In the genomic region with DNA sequence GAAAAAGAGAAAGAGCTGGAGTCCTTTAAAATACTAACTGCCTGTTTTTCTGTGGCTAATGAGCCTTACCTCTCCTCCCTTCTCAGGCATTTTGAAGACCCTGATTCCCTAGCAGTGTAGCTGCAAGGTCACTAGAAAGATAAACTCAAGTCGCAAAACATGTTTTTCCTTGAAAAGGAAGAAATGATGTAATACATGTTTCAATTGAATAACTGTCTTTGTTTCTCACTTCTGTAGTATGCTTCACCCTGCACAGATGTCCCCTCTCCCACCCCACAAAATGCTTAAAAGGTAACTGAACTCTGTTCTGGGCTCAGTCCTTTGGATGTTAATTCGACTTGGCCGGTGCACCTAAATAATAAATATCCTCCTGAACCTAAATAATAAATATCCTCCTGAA, we compare ENCODE assay signal across 13 cellular contexts.
A peak's percentile ranks its signal among the peaks of the same experiment; 100 is the strongest.
DNase-seq lines count a peak whose midpoint lies in the region; ATAC-seq and TF ChIP-seq lines count a peak whose summit lies in the region.
"Had no signal": no experiment of that assay in that cellular context is flagged by ENCODE, and none has a peak within 500 bp of the region (broad histone marks: within the 10 kb centered on the region; RNA-seq: fewer than 3 reads in every experiment).

No MANE protein-coding gene starts in this region.

- H3K27ac ChIP-seq in DND-41 (ENCODE audit: low read length) (peak overlapping the region; percentile 82), HL-60 (replicated peaks) (peak overlapping the region; percentile 51), OCI-LY1 (ENCODE audit: low read depth, low read length, poor library complexity, severe bottlenecking) (peak overlapping the region; percentile 89), testis (peak overlapping the region; percentile 17 to 26), left lung (no peak overlapping the region)
- H3K27ac ChIP-seq: GM23248 had no signal

- no peak for TF ChIP-seq POLR2A in testis (IDR thresholded peaks at IDR 0.05)

- intact Hi-C loops in testis (cut with DNase I; ENCODE audit: low total_unique reads) (no loop called here), left lung (cut with DNase I) (no loop called here)

- H3K4me1 ChIP-seq in DND-41 (ENCODE audit: insufficient read depth, low read length) (peaks cover 68% of the 10 kb centered on the region), OCI-LY1 (ENCODE audit: insufficient read depth, low read length, severe bottlenecking) (peaks cover 78% of the 10 kb centered on the region), testis (peaks cover 23% of the 10 kb centered on the region), left lung (peaks cover 0 to 8% of the 10 kb centered on the region in 2 donors)
- H3K4me1 ChIP-seq: HAP-1 had no signal

- H3K9ac ChIP-seq in DND-41 (ENCODE audit: low read depth, low read length) (peak overlapping the region; percentile 37; the same call in 1 of the 2 replicates), OCI-LY1 (ENCODE audit: low read length) (peak overlapping the region; percentile 35)
- H3K9ac ChIP-seq: GM23248 had no signal

- H3F3A ChIP-seq in OCI-LY1 (ENCODE audit: insufficient read depth, low read length) = no peaks in the 10 kb centered on the region

- H3K27me3 ChIP-seq in DND-41 (ENCODE audit: insufficient read depth, low read length, poor library complexity) = no peaks in the 10 kb centered on the region
- no peaks in the 10 kb centered on the region for H3K27me3 ChIP-seq in HL-60 (ENCODE audit: insufficient read depth, poor library complexity, severe bottlenecking)
- no peaks in the 10 kb centered on the region for H3K27me3 ChIP-seq in OCI-LY1 (ENCODE audit: insufficient read depth, low read length)
- no peaks in the 10 kb centered on the region for H3K27me3 ChIP-seq in testis
- H3K27me3 ChIP-seq in left lung = peaks cover 7 to 37% of the 10 kb centered on the region in 2 donors

- no peak for DNase-seq in DND-41
- DNase-seq in HL-60 (ENCODE audit: low read depth in 1 of 2, low spot score in 1 of 2) = no peak
- no peak for DNase-seq in testis
- DNase-seq in C1 segment of cervical spinal cord (lab: John Stamatoyannopoulos, UW) = no peak
- DNase-seq in UCSD-AML1 (lab: John Stamatoyannopoulos, UW; ENCODE audit: unreplicated experiment) = no peak
- DNase-seq in left lung = no peak
- DNase-seq: Caco-2; CD4-positive, CD25-positive, alpha-beta regulatory T cell; GM23248; KBM-7 had no signal

- H3K4me2 ChIP-seq in DND-41 (ENCODE audit: insufficient read depth, low read length) (no peak overlapping the region), OCI-LY1 (ENCODE audit: low read length) (peak overlapping the region; percentile 38)

- H4K20me1 ChIP-seq in DND-41 (ENCODE audit: insufficient read depth, low read length) = no peaks in the 10 kb centered on the region
- no peaks in the 10 kb centered on the region for H4K20me1 ChIP-seq in OCI-LY1 (ENCODE audit: insufficient read depth, low read length)

- H3K79me2 ChIP-seq in DND-41 (ENCODE audit: insufficient read depth, low read length) (no peaks in the 10 kb centered on the region), OCI-LY1 (ENCODE audit: insufficient read depth, low read length) (no peaks in the 10 kb centered on the region)

- H3K4me3 ChIP-seq in DND-41 (ENCODE audit: low read depth in 1 of 2, low read length in 2 of 2) (no peak overlapping the region), HL-60 (replicated peaks; ENCODE audit: insufficient read depth, low read length) (no peak overlapping the region), OCI-LY1 (ENCODE audit: low read depth, low read length, poor library complexity, severe bottlenecking) (no peak overlapping the region), testis (no peak overlapping the region), left lung (no peak overlapping the region)
- H3K4me3 ChIP-seq: GM12878, GM23248, HAP-1 had no signal

- H3K9me3 ChIP-seq in DND-41 (ENCODE audit: insufficient read depth, low read length, severe bottlenecking) (no peaks in the 10 kb centered on the region), OCI-LY1 (ENCODE audit: low read length) (no peaks in the 10 kb centered on the region), testis (no peaks in the 10 kb centered on the region), left lung (no peaks in the 10 kb centered on the region)
- H3K9me3 ChIP-seq: Caco-2, HAP-1 had no signal

- ATAC-seq in DND-41 (ENCODE audit: insufficient read depth, low read depth) = no peak
- no peak for ATAC-seq in left lung
- ATAC-seq: GM12878 had no signal

- TF ChIP-seq CTCF in DND-41 (IDR thresholded peaks at IDR 0.05; ENCODE audit: borderline replicate concordance, extremely low read depth, low read length, poor library complexity, severe bottlenecking) = no peak
- TF ChIP-seq CTCF in HL-60 (IDR thresholded peaks at IDR 0.05; ENCODE audit: insufficient read depth, low read length) = no peak
- no peak for TF ChIP-seq CTCF in OCI-LY1 (IDR thresholded peaks at IDR 0.05; ENCODE audit: low read length)
- TF ChIP-seq CTCF in testis (IDR thresholded peaks at IDR 0.05) = no peak
- no peak for TF ChIP-seq CTCF in left lung (IDR thresholded peaks at IDR 0.05)

- H3K36me3 ChIP-seq in DND-41 (ENCODE audit: insufficient read depth, low read length) (no peaks in the 10 kb centered on the region), OCI-LY1 (ENCODE audit: insufficient read depth, low read length) (no peaks in the 10 kb centered on the region), testis (ENCODE audit: low read depth, missing control alignments) (no peaks in the 10 kb centered on the region), left lung (no peaks in the 10 kb centered on the region)
- H3K36me3 ChIP-seq: HAP-1 had no signal

- 49 to 62% methylated on average over 3 of the region's 3 CpGs for WGBS in testis, 2 donors

- no peaks in the 10 kb centered on the region for H3K9me2 ChIP-seq in OCI-LY1 (ENCODE audit: low read depth, low read length)

- H2AFZ ChIP-seq in DND-41 (ENCODE audit: low read depth, low read length) = no peak overlapping the region
- peak overlapping the region; percentile 1; the same call in 1 of the 2 replicates for H2AFZ ChIP-seq in OCI-LY1 (ENCODE audit: low read length)
- H2AFZ ChIP-seq: GM23248 had no signal

Comparison
In these comparisons a context has a peak if more than half of its experiments do, and no peak if none do; other contexts are left out.
1. H3K27ac ChIP-seq: peak in DND-41 (single experiment), HL-60 (single experiment), OCI-LY1 (single experiment) and testis (2 of 2); none in left lung (0 of 2).